Comparison of ENCODE assay signal across 8 cellular contexts in the genomic region with DNA sequence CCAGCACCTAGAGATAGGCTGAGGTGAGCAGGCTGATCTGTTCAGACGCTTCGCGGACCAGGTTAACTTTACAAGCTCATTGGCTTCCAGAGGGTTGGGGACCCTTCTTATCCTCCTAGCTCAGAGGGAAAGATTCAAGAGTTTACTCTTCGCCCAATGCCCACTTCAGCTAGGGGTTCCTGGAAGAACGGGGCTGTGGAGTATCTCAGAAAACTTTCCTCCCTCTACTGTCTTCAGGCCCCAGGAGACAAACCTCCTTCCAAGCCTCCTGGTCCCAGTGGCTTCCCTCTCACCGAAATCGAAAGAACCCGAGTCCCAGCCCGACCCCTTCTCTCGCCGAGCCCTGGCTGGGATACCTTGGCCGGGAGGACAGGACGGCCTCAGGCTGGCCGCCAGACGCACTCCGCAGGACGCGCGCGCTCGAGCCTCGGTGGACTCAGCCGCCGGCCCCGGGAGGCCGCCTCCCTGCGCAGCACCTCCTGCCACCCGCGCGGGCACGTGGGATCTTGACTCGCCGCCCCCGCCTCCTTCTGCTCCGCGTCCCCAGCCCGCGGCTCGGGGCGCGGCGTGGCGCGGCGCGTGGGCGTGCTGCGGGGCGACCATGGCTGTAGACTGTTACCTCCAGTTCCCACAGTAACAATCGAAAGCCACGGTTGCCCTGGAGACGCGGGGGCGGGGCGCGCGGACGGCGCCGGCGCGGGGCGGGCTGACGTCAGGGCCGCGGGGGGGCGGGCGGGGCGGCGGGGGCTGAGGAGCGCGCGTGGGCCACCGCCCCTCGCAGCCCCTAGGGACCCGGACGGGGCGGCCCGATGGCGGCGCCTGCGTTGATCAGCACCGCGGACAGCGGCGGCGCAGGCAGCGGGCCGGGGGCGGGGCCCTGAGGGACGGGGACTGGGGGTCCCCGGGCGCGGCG. TPM values are rescaled to one million over a fixed set of nuclear protein-coding genes. Genes with fewer than 3 reads are reported as not detected.
DNase-seq lines count a peak whose midpoint lies in the region; ATAC-seq, FAIRE-seq and TF ChIP-seq lines count a peak whose summit lies in the region.

No MANE protein-coding gene starts in this region.

- no peaks in the 10 kb centered on the region for H3K36me3 ChIP-seq in stomach smooth muscle (ENCODE audit: control insufficient read depth in 2 of 2, insufficient read depth in 2 of 2, low read length in 2 of 2)

- H3K9ac ChIP-seq in stomach smooth muscle (ENCODE audit: low read length in 2 of 2): peak overlapping the region; percentile 55 to 64

- no peaks in the 10 kb centered on the region for H3K9me3 ChIP-seq in stomach smooth muscle (ENCODE audit: control insufficient read depth in 2 of 2, low read length in 2 of 2)

- peak overlapping the region; percentile 24 for H3K27ac ChIP-seq in stomach smooth muscle (ENCODE audit: low read length)

- peak overlapping the region; percentile 90 for H3K4me3 Mint-ChIP-seq in neural crest cell

- no peaks in the 10 kb centered on the region for H3K36me3 Mint-ChIP-seq in neural crest cell (ENCODE audit: low read depth)

- ATAC-seq in GM18907 (IDR thresholded peaks at IDR 0.05; ENCODE audit: unreplicated experiment): peak; percentile 50
- ATAC-seq in HG03378 (IDR thresholded peaks at IDR 0.05; ENCODE audit: unreplicated experiment): peak; percentile 46

- TF ChIP-seq CTCF in AG09309 (IDR thresholded peaks at IDR 0.05; ENCODE audit: control insufficient read depth, insufficient read depth, low read depth, low read length, missing control alignments) (no peak), fibroblast of the aortic adventitia (IDR thresholded peaks at IDR 0.05; ENCODE audit: insufficient read depth, low read length) (no peak), neural crest cell (conservative IDR thresholded peaks at IDR 0.05) (no peak)

- H3K27me3 ChIP-seq in stomach smooth muscle (ENCODE audit: control insufficient read depth in 1 of 2, insufficient read depth in 2 of 2, low read length in 2 of 2): peaks cover 17 to 41% of the 10 kb centered on the region in 2 donors

- H3K4me3 ChIP-seq in AG09309 (ENCODE audit: control insufficient read depth, low read depth, low read length) (peak overlapping the region; percentile 63), fibroblast of the aortic adventitia (ENCODE audit: low read depth, low read length) (peak overlapping the region; percentile 73), stomach smooth muscle (ENCODE audit: low read length in 2 of 2) (peak overlapping the region; percentile 66 to 79)

- no peak for DNase-seq in AG09309 (ENCODE audit: low read depth)
- peak; percentile 64 for DNase-seq in RCC 7860 (ENCODE audit: low spot score)
- DNase-seq in activated T-helper 9 cell treated with anti-CD3 and anti-CD28 coated beads, Interleukin-2, amount 50 U/mL, for 16 hours (ENCODE audit: low read depth): peak; percentile 90
- DNase-seq in fibroblast of the aortic adventitia (ENCODE audit: low read depth): peak; percentile 78
- peak; percentile 73 for DNase-seq in neural crest cell (ENCODE audit: low read depth, low spot score)

- H3K27ac Mint-ChIP-seq in neural crest cell (ENCODE audit: unreplicated experiment): no peak overlapping the region

- no peak for FAIRE-seq in RCC 7860 (lab: Jason Lieb, UNC)

- H3K9me3 Mint-ChIP-seq in neural crest cell: no peaks in the 10 kb centered on the region

- H3K4me1 ChIP-seq in stomach smooth muscle (ENCODE audit: control insufficient read depth, insufficient read depth, low read length): peaks cover 33% of the 10 kb centered on the region

- peaks cover 27% of the 10 kb centered on the region for H3K4me1 Mint-ChIP-seq in neural crest cell

- peaks cover 43% of the 10 kb centered on the region for H3K27me3 Mint-ChIP-seq in neural crest cell (ENCODE audit: low read depth)

RNA-seq across cellular contexts. Expression of a gene that starts 5.3 kb away (rescaled TPM):
- total RNA-seq in fibroblast of the aortic adventitia (ENCODE audit: low replicate concordance) (36.4 and 57.6 TPM in 2 replicates), neural crest cell (0.37 and 0.82 TPM in 2 replicates)

RNA-seq across cellular contexts. Expression of a gene that starts 7.8 kb away (rescaled TPM):
- total RNA-seq in fibroblast of the aortic adventitia (ENCODE audit: low replicate concordance) (38.8 and 39.9 TPM in 2 replicates), neural crest cell (25.6 and 29.8 TPM in 2 replicates)

RNA-seq across cellular contexts. Expression of a gene that starts 19.6 kb away (rescaled TPM):
- 28.8 and 50.5 TPM in 2 replicates for total RNA-seq in fibroblast of the aortic adventitia (ENCODE audit: low replicate concordance)
- 29.7 and 35.1 TPM in 2 replicates for total RNA-seq in neural crest cell

RNA-seq across cellular contexts. Expression of a gene that starts 24.5 kb away (rescaled TPM):
- total RNA-seq in fibroblast of the aortic adventitia (ENCODE audit: low replicate concordance): 0.27 and 0.90 TPM in 2 replicates
- 0.36 and 0.47 TPM in 2 replicates for total RNA-seq in neural crest cell

Comparison
In these comparisons a context has a peak if more than half of its experiments do, and no peak if none do; other contexts are left out.
1. RNA of a gene that starts 5.3 kb away (total RNA-seq): 36.4 to 57.6 TPM in fibroblast of the aortic adventitia; 0.37 to 0.82 TPM in neural crest cell; every median in the first group is over 10 times any median in the second.
2. Peak in every context shown above with its lines, with median percentiles within 50 percentile points of each other: H3K4me3 ChIP-seq.